ENCODE assay signal across 25 cellular contexts in genomic region chr11:98036810-98037209, GRCh38.
"Had no signal": no experiment of that assay in that cellular context is flagged by ENCODE, and none has a peak within 500 bp of the region (broad histone marks: within the 10 kb centered on the region; RNA-seq: fewer than 3 reads in every experiment).

No MANE protein-coding gene starts in this region.

- DNase-seq: islet precursor cell; left ventricle myocardium inferior; mesendoderm; naive B cell; natural killer cell; nephron progenitor cell; occipital lobe; psoas muscle; right lobe of liver; stimulated activated CD4-positive, alpha-beta T cell treated with anti-CD3 and anti-CD28 coated beads, Interleukin-1b, Interleukin-23, amount 100 ng/mL, for 48 hours; stimulated activated CD4-positive, alpha-beta T cell treated with anti-CD3 and anti-CD28 coated beads, Interleukin-2, amount 100 ng/mL, for 48 hours; stimulated activated CD4-positive, alpha-beta T cell treated with anti-CD3 and anti-CD28 coated beads, Interleukin-4, amount 100 ng/mL, for 4 hours; stimulated activated naive B cell treated with anti-CD40 and anti-IgM and Interleukin-4, amounts not matched to agents 10 μg/mL and 1 μg/mL and 100 μg/mL, for 72 hours; stimulated activated naive CD8-positive, alpha-beta T cell treated with anti-CD3 and anti-CD28 coated beads, Interleukin-15, Interleukin-2, amounts not matched to agents 100 U/mL and 50 U/mL, for 24 hours; stomach; tibial artery; trophoblast cell; upper lobe of right lung had no signal

- H3K4me3 ChIP-seq: left ventricle myocardium inferior, lung, neural progenitor cell, psoas muscle, right lobe of liver, smooth muscle cell, stomach, suprapubic skin, thoracic aorta, tibial artery, upper lobe of right lung had no signal

- ATAC-seq: natural killer cell; psoas muscle; right lobe of liver; stimulated activated naive B cell treated with anti-CD40 and anti-IgM and Interleukin-4, amounts not matched to agents 10 μg/mL and 1 μg/mL and 100 μg/mL, for 72 hours; stimulated activated naive CD8-positive, alpha-beta T cell treated with anti-CD3 and anti-CD28 coated beads, Interleukin-15, Interleukin-2, amounts not matched to agents 100 U/mL and 50 U/mL, for 24 hours; upper lobe of right lung had no signal

- H3K9me3 ChIP-seq: neutrophil, psoas muscle, right lobe of liver, stomach, suprapubic skin, thoracic aorta, tibial artery, upper lobe of right lung had no signal

- H3K27ac ChIP-seq: left ventricle myocardium inferior, neural progenitor cell, neutrophil, parathyroid adenoma, psoas muscle, right lobe of liver, stomach, suprapubic skin, thoracic aorta, tibial artery, upper lobe of right lung had no signal

- H3K36me3 ChIP-seq: left ventricle myocardium inferior, neural progenitor cell, neutrophil, right lobe of liver, stomach, suprapubic skin, thoracic aorta, tibial artery, upper lobe of right lung had no signal

- H3K4me1 ChIP-seq: left ventricle myocardium inferior, neural progenitor cell, parathyroid adenoma, psoas muscle, right lobe of liver, stomach, suprapubic skin, tibial artery, upper lobe of right lung had no signal

- H3K27me3 ChIP-seq: neural progenitor cell, neutrophil, right lobe of liver, stomach, suprapubic skin, tibial artery, upper lobe of right lung had no signal
